ENCODE assay signal across 28 cellular contexts in the genomic region with DNA sequence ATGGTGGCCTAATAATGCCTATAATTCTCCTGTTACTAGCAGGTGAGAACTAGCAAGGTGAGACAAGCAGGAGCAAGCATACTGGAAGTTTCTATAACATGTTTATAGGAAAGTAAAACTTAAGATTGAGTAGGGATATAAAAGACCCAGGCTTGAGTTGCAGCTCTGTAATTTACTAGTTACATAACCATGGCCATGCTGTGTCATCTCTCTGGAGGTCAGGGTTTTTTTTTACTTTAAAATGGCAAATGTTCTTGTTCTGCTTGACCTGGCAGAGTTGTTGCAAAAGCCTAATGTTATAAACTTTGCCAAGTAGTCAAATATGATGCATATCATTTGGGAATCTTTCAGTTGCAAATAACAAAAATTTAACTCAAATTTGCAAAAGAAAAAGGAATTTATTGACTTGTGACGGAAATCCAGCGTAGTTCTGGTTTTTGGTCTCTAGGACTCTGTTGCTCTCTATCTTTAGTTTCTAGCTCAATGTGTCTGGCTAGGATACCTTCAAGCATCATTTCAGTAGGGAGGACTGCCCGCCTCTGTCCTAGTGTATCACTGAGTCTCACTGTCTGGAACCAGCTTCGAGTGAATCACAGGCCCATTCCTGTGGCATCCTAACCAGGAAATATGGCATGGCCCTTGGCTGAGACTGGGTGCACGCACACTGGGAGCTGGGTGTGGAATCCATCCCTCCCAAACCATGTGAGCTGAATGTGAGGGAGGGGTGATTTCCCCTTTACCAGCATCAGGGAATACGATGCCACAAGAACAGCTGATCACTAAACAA.
DNase-seq lines count a peak whose midpoint lies in the region; TF ChIP-seq lines count a peak whose summit lies in the region.
"Had no signal": no experiment of that assay in that cellular context is flagged by ENCODE, and none has a peak within 500 bp of the region (broad histone marks: within the 10 kb centered on the region; RNA-seq: fewer than 3 reads in every experiment).

No MANE protein-coding gene starts in this region.

- H2BK20ac ChIP-seq in H9 (ENCODE audit: low read depth, low read length, poor library complexity, severe bottlenecking), result no peak overlapping the region

- no peak overlapping the region for H4K91ac ChIP-seq in H9 (ENCODE audit: insufficient read length, low read depth, low read length)

- H4K5ac ChIP-seq in H9 (ENCODE audit: insufficient read length, low read depth, low read length), result no peak overlapping the region

- peak overlapping the region; percentile 79 for H3K23ac ChIP-seq in H9 (ENCODE audit: insufficient read length, low read depth, low read length)

- H3K23me2 ChIP-seq in H9 (ENCODE audit: insufficient read length, low read depth, low read length, poor library complexity, severe bottlenecking), result no peaks in the 10 kb centered on the region

- DNase-seq in Daoy (ENCODE audit: low read depth), result peak; percentile 12
- no peak for DNase-seq in H9
- DNase-seq in fibroblast of gingiva (ENCODE audit: low read depth), result peak; percentile 27
- no peak for DNase-seq in stimulated activated CD4-positive, alpha-beta T cell treated with anti-CD3 and anti-CD28 coated beads, Interleukin-2, amount 100 ng/mL, for 24 hours
- no peak for DNase-seq in immature natural killer cell
- DNase-seq in GDM1 (lab: John Stamatoyannopoulos, UW), result no peak
- DNase-seq: activated CD4-positive, alpha-beta memory T cell treated with anti-CD3 and anti-CD28 coated beads for 36 hours; activated CD8-positive, alpha-beta memory T cell treated with anti-CD3 and anti-CD28 coated beads, Interleukin-2, amount 50 U/mL, for 48 hours; gastrocnemius medialis; HCEC 1CT; hippocampal formation; MG63; midbrain; naive thymus-derived CD8-positive, alpha-beta T cell; NCI-H1105 treated with DMSO at 0.1 percent for 48 hours; NCI-H1930; NCI-H69; nucleus accumbens; SJCRH30; T-cell; transverse colon had no signal

- H2AFZ ChIP-seq in H9 (ENCODE audit: low read length), result no peak overlapping the region

- no peaks in the 10 kb centered on the region for H3K27me3 Mint-ChIP-seq in H9 (ENCODE audit: low read depth)
- peaks cover 0 to 2% (median 1%) of the 10 kb centered on the region in 3 donors for H3K27me3 Mint-ChIP-seq in immature natural killer cell (ENCODE audit: low read depth in 3 of 3)
- H3K27me3 Mint-ChIP-seq: activated CD4-positive, alpha-beta memory T cell treated with anti-CD3 and anti-CD28 coated beads for 36 hours; activated naive CD4-positive, alpha-beta T cell treated with anti-CD3 and anti-CD28 coated beads, Interleukin-2, amount 50 U/mL, for 24 hours; naive thymus-derived CD8-positive, alpha-beta T cell; stimulated activated naive CD8-positive, alpha-beta T cell treated with anti-CD3 and anti-CD28 coated beads, Interleukin-15, Interleukin-2, amounts not matched to agents 100 ng/mL and 50 ng/mL, for 24 hours; T-cell had no signal

- no peak overlapping the region for H3K18ac ChIP-seq in H9 (ENCODE audit: insufficient read length, low read depth, low read length)

- no peak overlapping the region for H3K4ac ChIP-seq in H9 (ENCODE audit: low read depth, low read length)

- H3K4me1 ChIP-seq in H9 (ENCODE audit: insufficient read depth, low read length) (no peaks in the 10 kb centered on the region), subcutaneous abdominal adipose tissue (ENCODE audit: control insufficient read depth in 5 of 5, insufficient read depth in 5 of 5, low read length in 5 of 5) (peaks cover 0 to 37% (median 23%) of the 10 kb centered on the region in 5 donors)
- H3K4me1 ChIP-seq: ascending aorta, gastrocnemius medialis, prostate gland, transverse colon had no signal

- no CpG with 5 or more reads among the region's 6 CpGs for WGBS in H9 (ENCODE audit: extremely low coverage, insufficient read length, low lambda C conversion rate)

- H4K8ac ChIP-seq in H9 (replicated peaks; ENCODE audit: insufficient read length, low read depth, low read length), result no peak overlapping the region

- H3K27ac Mint-ChIP-seq in H9 (peak overlapping the region in 2 of 3 experiments; percentile 29 to 70; a peak in 2 of 7 replicates), immature natural killer cell (no peak overlapping the region)
- H3K27ac Mint-ChIP-seq: activated CD4-positive, alpha-beta memory T cell treated with anti-CD3 and anti-CD28 coated beads for 36 hours; activated naive CD4-positive, alpha-beta T cell treated with anti-CD3 and anti-CD28 coated beads, Interleukin-2, amount 50 U/mL, for 24 hours; activated T-helper 2 cell treated with anti-CD3 and anti-CD28 coated beads, Interferon-gamma antibody, Interleukin-2, Interleukin-4, amounts not matched to agents 10 μg/mL and 5 μg/mL and 100 μg/mL, durations not matched to agents 14 hours and 24 hours and 36 hours; naive thymus-derived CD8-positive, alpha-beta T cell; stimulated activated naive CD8-positive, alpha-beta T cell treated with anti-CD3 and anti-CD28 coated beads, Interleukin-15, Interleukin-2, amounts not matched to agents 100 ng/mL and 50 ng/mL, for 24 hours; T-cell had no signal

- H3T11ph ChIP-seq in H9 (ENCODE audit: low read length), result no peak overlapping the region

- no peaks in the 10 kb centered on the region for H3K79me2 ChIP-seq in H9 (ENCODE audit: insufficient read depth, low read length)

- peaks cover 0 to 3% (median 1%) of the 10 kb centered on the region in 3 experiments; a peak in 1 of 7 replicates for H3K36me3 Mint-ChIP-seq in H9 (ENCODE audit: insufficient read depth in 1 of 3, low read depth in 3 of 3)
- H3K36me3 Mint-ChIP-seq in immature natural killer cell, result no peaks in the 10 kb centered on the region

- H3K4me3 ChIP-seq in subcutaneous abdominal adipose tissue (ENCODE audit: low read depth in 1 of 5, low read length in 5 of 5), result no peak overlapping the region
- H3K4me3 ChIP-seq: ascending aorta, gastrocnemius medialis, K562, MG63, prostate gland, SJCRH30, transverse colon had no signal

- no peaks in the 10 kb centered on the region for H3K36me3 ChIP-seq in subcutaneous abdominal adipose tissue (ENCODE audit: control insufficient read depth in 5 of 5, insufficient read depth in 5 of 5, low read length in 5 of 5)
- H3K36me3 ChIP-seq: ascending aorta, gastrocnemius medialis, MG63, prostate gland, SJCRH30, transverse colon had no signal

- no peaks in the 10 kb centered on the region for H3K9me3 Mint-ChIP-seq in H9
- no peaks in the 10 kb centered on the region for H3K9me3 Mint-ChIP-seq in immature natural killer cell
- H3K9me3 Mint-ChIP-seq: activated CD4-positive, alpha-beta memory T cell treated with anti-CD3 and anti-CD28 coated beads for 36 hours; activated naive CD4-positive, alpha-beta T cell treated with anti-CD3 and anti-CD28 coated beads, Interleukin-2, amount 50 U/mL, for 24 hours; activated T-helper 2 cell treated with anti-CD3 and anti-CD28 coated beads, Interferon-gamma antibody, Interleukin-2, Interleukin-4, amounts not matched to agents 10 μg/mL and 5 μg/mL and 100 μg/mL, durations not matched to agents 14 hours and 24 hours and 36 hours; naive thymus-derived CD8-positive, alpha-beta T cell; T-cell had no signal

- H3K27me3 ChIP-seq in H9 (ENCODE audit: insufficient read depth, low read length) (no peaks in the 10 kb centered on the region), subcutaneous abdominal adipose tissue (ENCODE audit: control insufficient read depth in 5 of 5, insufficient read depth in 4 of 5, low read length in 5 of 5) (no peaks in the 10 kb centered on the region)
- H3K27me3 ChIP-seq: ascending aorta, gastrocnemius medialis, MG63, SJCRH30, transverse colon had no signal

- H3K9me3 ChIP-seq in H9 (ENCODE audit: control insufficient read depth, low read depth, low read length) (no peaks in the 10 kb centered on the region), subcutaneous abdominal adipose tissue (ENCODE audit: control insufficient read depth in 5 of 5, low read length in 5 of 5) (no peaks in the 10 kb centered on the region)
- H3K9me3 ChIP-seq: ascending aorta, gastrocnemius medialis, MG63, prostate gland, SJCRH30, transverse colon had no signal

- H3K4me3 Mint-ChIP-seq in H9 (no peak overlapping the region), immature natural killer cell (no peak overlapping the region)
- H3K4me3 Mint-ChIP-seq: activated CD4-positive, alpha-beta memory T cell treated with anti-CD3 and anti-CD28 coated beads for 36 hours; activated naive CD4-positive, alpha-beta T cell treated with anti-CD3 and anti-CD28 coated beads, Interleukin-2, amount 50 U/mL, for 24 hours; naive thymus-derived CD8-positive, alpha-beta T cell; stimulated activated naive CD8-positive, alpha-beta T cell treated with anti-CD3 and anti-CD28 coated beads, Interleukin-15, Interleukin-2, amounts not matched to agents 100 ng/mL and 50 ng/mL, for 24 hours; T-cell had no signal

- H3K4me2 ChIP-seq in H9 (ENCODE audit: insufficient read depth, insufficient read length, low read length), result no peak overlapping the region

- H3K4me1 Mint-ChIP-seq in H9 (peaks cover 5% of the 10 kb centered on the region in 2 experiments; a peak in 1 of 4 replicates), immature natural killer cell (no peaks in the 10 kb centered on the region)
- H3K4me1 Mint-ChIP-seq: activated naive CD4-positive, alpha-beta T cell treated with anti-CD3 and anti-CD28 coated beads, Interleukin-2, amount 50 U/mL, for 24 hours; naive thymus-derived CD8-positive, alpha-beta T cell; T-cell had no signal

- no peaks in the 10 kb centered on the region for H3K79me1 ChIP-seq in H9 (ENCODE audit: insufficient read depth, low read depth, low read length, poor library complexity, severe bottlenecking)

- no peak for TF ChIP-seq CTCF in H9 (conservative IDR thresholded peaks at IDR 0.05)

- no peak overlapping the region for H2BK120ac ChIP-seq in H9 (ENCODE audit: low read depth, low read length, poor library complexity, severe bottlenecking)

- H3K9ac ChIP-seq in H9 (ENCODE audit: extremely low read depth, insufficient read length, low read length) (no peak overlapping the region), subcutaneous abdominal adipose tissue (ENCODE audit: low read length in 5 of 5) (peak overlapping the region in 2 of 5 donors; percentile 42 to 69)

- no peak overlapping the region; the same call in 1 of the 2 replicates for H2BK15ac ChIP-seq in H9 (ENCODE audit: low read depth, low read length)

- no peak overlapping the region for H2AK5ac ChIP-seq in H9 (ENCODE audit: insufficient read length, low read length)

- H3K27ac ChIP-seq in H9 (ENCODE audit: insufficient read length, low read depth, low read length), result no peak overlapping the region
- peak overlapping the region; percentile 87 for H3K27ac ChIP-seq in subcutaneous abdominal adipose tissue (ENCODE audit: low read depth, low read length)
- H3K27ac ChIP-seq: ascending aorta, gastrocnemius medialis, prostate gland, SJCRH30, transverse colon had no signal

- H3K56ac ChIP-seq in H9 (ENCODE audit: insufficient read length, low read depth, low read length), result no peak overlapping the region

- no peaks in the 10 kb centered on the region for H4K20me1 ChIP-seq in H9 (ENCODE audit: control insufficient read depth, insufficient read depth, insufficient read length)

- H2BK5ac ChIP-seq in H9 (ENCODE audit: insufficient read length, low read length), result no peak overlapping the region

- H2BK12ac ChIP-seq in H9 (ENCODE audit: insufficient read length, low read depth, low read length), result no peak overlapping the region

- H3K14ac ChIP-seq in H9 (ENCODE audit: insufficient read depth, low read length), result peak overlapping the region; percentile 46; the same call in 1 of the 2 replicates

Comparison
In these comparisons a context has a peak if more than half of its experiments do, and no peak if none do; other contexts are left out.
1. DNase-seq: peak in Daoy (single experiment) and fibroblast of gingiva (single experiment); none in H9 (single experiment), stimulated activated CD4-positive, alpha-beta T cell treated with anti-CD3 and anti-CD28 coated beads, Interleukin-2, amount 100 ng/mL, for 24 hours (0 of 2), immature natural killer cell (0 of 3) and GDM1 (single experiment).
2. H3K27ac Mint-ChIP-seq: peak in H9 (2 of 3); none in immature natural killer cell (0 of 6).